In genomic region chr12:94614288-94614721, GRCh38 we compare ENCODE assay signal across 9 cellular contexts. TPM values are rescaled to one million over a fixed set of nuclear protein-coding genes. Genes with fewer than 3 reads are reported as not detected.
A peak's percentile ranks its signal among the peaks of the same experiment; 100 is the strongest.
DNase-seq lines count a peak whose midpoint lies in the region; TF ChIP-seq lines count a peak whose summit lies in the region.
"Had no signal": no experiment of that assay in that cellular context is flagged by ENCODE, and none has a peak within 500 bp of the region (broad histone marks: within the 10 kb centered on the region; RNA-seq: fewer than 3 reads in every experiment).

No MANE protein-coding gene starts in this region.

- H3K9me3 ChIP-seq in right atrium auricular region = no peaks in the 10 kb centered on the region
- H3K9me3 ChIP-seq in CD4-positive, alpha-beta memory T cell (ENCODE audit: control insufficient read depth in 1 of 2, low read length in 2 of 2) = no peaks in the 10 kb centered on the region
- H3K9me3 ChIP-seq: Peyer's patch had no signal

- H3K36me3 ChIP-seq in right atrium auricular region = no peaks in the 10 kb centered on the region
- no peaks in the 10 kb centered on the region for H3K36me3 ChIP-seq in CD4-positive, alpha-beta memory T cell (ENCODE audit: insufficient read depth, low read length)
- H3K36me3 ChIP-seq: Peyer's patch had no signal

- POLR2A ChIA-PET in CD4-positive, alpha-beta memory T cell (lab: Charles Lee; ENCODE audit: partially characterized antibody) = interaction anchor here (0.7 kb wide), 1 partner anchor 10 kb away, joined by 3 read pairs; no protein-coding TSS in a partner anchor

- H3K9me3 Mint-ChIP-seq in CD4-positive, alpha-beta memory T cell = peaks cover 0 to 1% (median 0%) of the 10 kb centered on the region in 8 donors

- no peak for TF ChIP-seq CTCF in right atrium auricular region (IDR thresholded peaks at IDR 0.05)

- H3K36me3 Mint-ChIP-seq in CD4-positive, alpha-beta memory T cell = no peaks in the 10 kb centered on the region

- CTCF ChIA-PET in CD4-positive, alpha-beta memory T cell (lab: Charles Lee; ENCODE audit: partially characterized antibody) = interaction anchor here (0.7 kb wide), 1 partner anchor 1427 kb away, joined by 3 read pairs; no protein-coding TSS in a partner anchor

- intact Hi-C loops in CD4-positive, alpha-beta memory T cell (cut with micrococcal nuclease) = no loop called here

- H3K4me3 Mint-ChIP-seq in CD4-positive, alpha-beta memory T cell = no peak overlapping the region

- peak; percentile 93 for DNase-seq in LHCN-M2 (ENCODE audit: low read depth)
- DNase-seq in dedifferentiated amniotic fluid mesenchymal stem cell (ENCODE audit: extremely low spot score) = peak; percentile 58
- peak; percentile 49 for DNase-seq in midbrain (lab: John Stamatoyannopoulos, UW)
- DNase-seq in right atrium auricular region (ENCODE audit: low spot score) = no peak
- DNase-seq in CD4-positive, alpha-beta memory T cell = no peak
- DNase-seq in OCI-M1 (lab: John Stamatoyannopoulos, UW) = no peak

- peak overlapping the region in 1 of 7 donors; percentile 43 for H3K27ac Mint-ChIP-seq in CD4-positive, alpha-beta memory T cell

- H3K4me1 Mint-ChIP-seq in CD4-positive, alpha-beta memory T cell = peaks cover 2 to 8% (median 5%) of the 10 kb centered on the region in 4 donors

- peaks cover 0 to 30% of the 10 kb centered on the region in 2 donors for H3K4me1 ChIP-seq in right atrium auricular region
- no peaks in the 10 kb centered on the region for H3K4me1 ChIP-seq in CD4-positive, alpha-beta memory T cell (ENCODE audit: insufficient read depth, low read length)

- H3K27me3 Mint-ChIP-seq in CD4-positive, alpha-beta memory T cell = no peaks in the 10 kb centered on the region

- H3K4me3 ChIP-seq in right atrium auricular region = no peak overlapping the region
- H3K4me3 ChIP-seq in CD4-positive, alpha-beta memory T cell (ENCODE audit: low read length in 2 of 2) = no peak overlapping the region

- H3K27ac ChIP-seq in temporal lobe (ENCODE audit: low read depth, low read length) (peak overlapping the region; percentile 94), right atrium auricular region (no peak overlapping the region)
- H3K27ac ChIP-seq in CD4-positive, alpha-beta memory T cell (ENCODE audit: low read depth, low read length) = no peak overlapping the region

- H3K27me3 ChIP-seq in right atrium auricular region = no peaks in the 10 kb centered on the region
- H3K27me3 ChIP-seq in CD4-positive, alpha-beta memory T cell (ENCODE audit: insufficient read depth, low read length) = no peaks in the 10 kb centered on the region
- H3K27me3 ChIP-seq: Peyer's patch had no signal

RNA-seq across cellular contexts. Expression of gene TMCC3, which starts 36.1 kb away (rescaled TPM):
- total RNA-seq in LHCN-M2 (2014; rRNA removed) = 5.1 and 7.2 TPM in 2 replicates
- 0.01 TPM for polyA plus RNA-seq in LHCN-M2 (2012)
- 11.8 TPM for total RNA-seq in temporal lobe
- total RNA-seq in right atrium auricular region = 1 to 10 TPM; 4.4 to 4.7 TPM
- total RNA-seq in CD4-positive, alpha-beta memory T cell = under 1 TPM; 0.23 to 0.36 TPM
- under 1 TPM; 0.14 to 0.91 TPM for polyA plus RNA-seq in CD4-positive, alpha-beta memory T cell
- total RNA-seq: HepG2 had no signal
- polyA plus RNA-seq: HepG2 had no signal

Comparison
In these comparisons a context has a peak if more than half of its experiments do, and no peak if none do; other contexts are left out.
1. DNase-seq: peak in LHCN-M2 (single experiment), dedifferentiated amniotic fluid mesenchymal stem cell (single experiment) and midbrain (single experiment); none in right atrium auricular region (single experiment), CD4-positive, alpha-beta memory T cell (0 of 5) and OCI-M1 (single experiment).